8 cellular contexts compared by ENCODE assay signal in genomic region chr1:64006276-64007051, GRCh38.
DNase-seq lines count a peak whose midpoint lies in the region; ATAC-seq and TF ChIP-seq lines count a peak whose summit lies in the region.

No MANE protein-coding gene starts in this region.

- H3K27ac ChIP-seq in neuronal stem cell (replicated peaks; ENCODE audit: low read length), result no peak overlapping the region

- no peak overlapping the region for H2BK12ac ChIP-seq in neuronal stem cell (ENCODE audit: low read length)

- no peak overlapping the region for H2AFZ ChIP-seq in neuronal stem cell (ENCODE audit: low read length)

- H2BK5ac ChIP-seq in neuronal stem cell (ENCODE audit: low read length), result no peak overlapping the region

- no peak overlapping the region for H2BK120ac ChIP-seq in neuronal stem cell (ENCODE audit: low read depth, low read length)

- ATAC-seq in GM18498 (IDR thresholded peaks at IDR 0.05; ENCODE audit: unreplicated experiment) (no peak), HG03378 (IDR thresholded peaks at IDR 0.05; ENCODE audit: unreplicated experiment) (no peak), GM19455 (IDR thresholded peaks at IDR 0.05; ENCODE audit: unreplicated experiment) (no peak), HG03571 (IDR thresholded peaks at IDR 0.05; ENCODE audit: unreplicated experiment) (no peak)

- H3K36me3 ChIP-seq in neuronal stem cell (replicated peaks in 1 of 2; ENCODE audit: control insufficient read depth in 2 of 2, insufficient read depth in 2 of 2, low read length in 2 of 2), result no peaks in the 10 kb centered on the region

- no peak overlapping the region for H3K4me2 ChIP-seq in neuronal stem cell (ENCODE audit: insufficient read depth, low read length, poor library complexity, severe bottlenecking)

- no CpG with 5 or more reads among the region's 8 CpGs for WGBS in neuronal stem cell (ENCODE audit: extremely low coverage in 2 of 2, insufficient read length in 2 of 2, insufficient replicate concordance in 1 of 2), 2 donors

- no peak overlapping the region for H3K9ac ChIP-seq in neuronal stem cell (ENCODE audit: low read depth, low read length, poor library complexity)

- no peak overlapping the region for H3K4ac ChIP-seq in neuronal stem cell (ENCODE audit: low read length)

- no peak overlapping the region for H2AK5ac ChIP-seq in neuronal stem cell (ENCODE audit: low read depth, low read length)

- DNase-seq in ELR (ENCODE audit: low read depth) (peak; percentile 71), NCI-H2029 (lab: John Stamatoyannopoulos, UW) (peak; percentile 98), choroid plexus epithelial cell (ENCODE audit: low read depth) (peak; percentile 58), neuronal stem cell (ENCODE audit: low spot score) (no peak)

- H3K4me3 ChIP-seq in choroid plexus epithelial cell (ENCODE audit: low read depth, low read length) (no peak overlapping the region), neuronal stem cell (ENCODE audit: low read length in 2 of 2) (no peak overlapping the region)

- H3K4me1 ChIP-seq in neuronal stem cell (ENCODE audit: control insufficient read depth in 2 of 2, insufficient read depth in 1 of 2, low read depth in 1 of 2, low read length in 2 of 2), result peaks cover 0 to 3% of the 10 kb centered on the region in 2 donors

- peak overlapping the region; percentile 40 for H3K18ac ChIP-seq in neuronal stem cell (ENCODE audit: low read length)

- peaks cover 3% of the 10 kb centered on the region for H3K79me1 ChIP-seq in neuronal stem cell (ENCODE audit: low read depth, low read length)

- no peak for TF ChIP-seq CTCF in choroid plexus epithelial cell (conservative IDR thresholded peaks at IDR 0.05; ENCODE audit: low read depth, low read length)

- no peak overlapping the region for H4K8ac ChIP-seq in neuronal stem cell (ENCODE audit: low read depth, low read length)

- H2BK15ac ChIP-seq in neuronal stem cell (ENCODE audit: low read length), result no peak overlapping the region

- H3K23ac ChIP-seq in neuronal stem cell (ENCODE audit: low read depth, low read length, poor library complexity), result no peak overlapping the region

- H3K14ac ChIP-seq in neuronal stem cell (ENCODE audit: low read length), result no peak overlapping the region

- no peaks in the 10 kb centered on the region for H3K27me3 ChIP-seq in neuronal stem cell (ENCODE audit: control insufficient read depth in 3 of 3, insufficient read depth in 3 of 3, low read depth in 1 of 3, low read length in 3 of 3)

- H3K9me3 ChIP-seq in neuronal stem cell (replicated peaks in 1 of 2; ENCODE audit: control insufficient read depth in 2 of 2, insufficient read depth in 1 of 2, low read depth in 1 of 2, low read length in 2 of 2), result peaks cover 0 to 4% of the 10 kb centered on the region in 2 donors

- H4K91ac ChIP-seq in neuronal stem cell (ENCODE audit: low read depth, low read length, poor library complexity), result no peak overlapping the region
